In the genomic region with DNA sequence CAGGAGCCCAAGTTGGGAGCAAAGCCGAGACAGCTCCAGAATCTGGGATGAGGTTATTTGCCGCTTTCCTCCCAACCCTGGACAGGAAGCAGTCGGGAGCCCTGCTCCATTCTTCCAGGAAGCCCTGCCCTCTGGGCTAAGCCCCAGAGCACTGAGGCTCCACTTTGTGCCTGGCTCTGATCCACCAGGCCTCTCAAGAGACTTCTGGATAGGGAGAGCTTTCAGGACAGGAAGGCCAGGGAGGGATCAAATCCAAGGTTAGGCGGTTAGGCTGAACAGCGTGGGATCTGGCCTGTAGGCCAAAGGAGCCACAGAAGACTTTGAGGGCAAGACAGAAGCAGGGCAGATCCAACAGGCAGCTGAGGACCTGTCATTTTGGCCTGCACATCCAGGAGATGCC, we compare ENCODE assay signal across 8 cellular contexts. TPM values are rescaled to one million over a fixed set of nuclear protein-coding genes. Genes with fewer than 3 reads are reported as not detected.
DNase-seq lines count a peak whose midpoint lies in the region; ATAC-seq, FAIRE-seq and TF ChIP-seq lines count a peak whose summit lies in the region.

No MANE protein-coding gene starts in this region.

- no peak for FAIRE-seq in keratinocyte (lab: Jason Lieb, UNC)

- H2AFZ ChIP-seq in ACC112 (ENCODE audit: low read length, unreplicated experiment) (peak overlapping the region; percentile 7), keratinocyte (ENCODE audit: control insufficient read depth, low read length) (no peak overlapping the region)

- H3K4me2 ChIP-seq in keratinocyte (ENCODE audit: control insufficient read depth, extremely low read depth, insufficient read depth, low read depth, low read length): peak overlapping the region; percentile 96

- H3K36me3 ChIP-seq in ACC112 (ENCODE audit: insufficient read depth, low read length) (peaks cover 4% of the 10 kb centered on the region; the same call in 1 of the 2 replicates), keratinocyte (ENCODE audit: control insufficient read depth in 2 of 2, extremely low read depth in 1 of 2, insufficient read depth in 2 of 2, low read length in 2 of 2) (no peaks in the 10 kb centered on the region)

- no peaks in the 10 kb centered on the region for H3K27me3 Mint-ChIP-seq in stimulated activated naive CD8-positive, alpha-beta T cell treated with anti-CD3 and anti-CD28 coated beads, Interleukin-15, amount 100 ng/mL, for 72 hours

- in situ Hi-C loops in astrocyte of the cerebellum (cut with HindIII; ENCODE audit: low sequenced_read_pairs): loop anchor here (5.0 to 25.0 kb wide), 2 partner anchors 51 to 321 kb away; no protein-coding TSS in a partner anchor

- no peaks in the 10 kb centered on the region for H3K9me3 Mint-ChIP-seq in stimulated activated naive CD8-positive, alpha-beta T cell treated with anti-CD3 and anti-CD28 coated beads, Interleukin-15, amount 100 ng/mL, for 72 hours

- H3K4me3 ChIP-seq in ACC112 (ENCODE audit: low read depth, low read length) (peak overlapping the region; percentile 85), HFF-Myc (replicated peaks; ENCODE audit: low read depth, low read length) (peak overlapping the region; percentile 68), astrocyte of the cerebellum (ENCODE audit: low read depth, low read length) (peak overlapping the region; percentile 68), keratinocyte (ENCODE audit: control insufficient read depth in 2 of 3, extremely low read depth in 1 of 3, insufficient read depth in 2 of 3, low read depth in 1 of 3, low read length in 3 of 3) (peak overlapping the region; percentile 66 to 77 (median 73))

- peak overlapping the region in 1 of 2 donors; percentile 96 for H3K27ac Mint-ChIP-seq in stimulated activated naive CD8-positive, alpha-beta T cell treated with anti-CD3 and anti-CD28 coated beads, Interleukin-15, amount 100 ng/mL, for 72 hours

- H3K9me3 ChIP-seq in keratinocyte (ENCODE audit: control insufficient read depth, low read depth, low read length): no peaks in the 10 kb centered on the region

- H3K4me1 Mint-ChIP-seq in stimulated activated naive CD8-positive, alpha-beta T cell treated with anti-CD3 and anti-CD28 coated beads, Interleukin-15, amount 100 ng/mL, for 72 hours: peaks cover 68% of the 10 kb centered on the region

- H3K27ac ChIP-seq in ACC112 (ENCODE audit: low read depth, low read length): peak overlapping the region; percentile 72
- H3K27ac ChIP-seq in keratinocyte (ENCODE audit: control insufficient read depth, insufficient read depth, low read length): peak overlapping the region; percentile 64

- H3K9ac ChIP-seq in keratinocyte (ENCODE audit: control insufficient read depth, extremely low read depth, insufficient read depth, low read length): peak overlapping the region; percentile 69

- no peak for ATAC-seq in stimulated activated naive CD8-positive, alpha-beta T cell treated with anti-CD3 and anti-CD28 coated beads, Interleukin-15, amount 100 ng/mL, for 72 hours
- ATAC-seq in HG02623 (IDR thresholded peaks at IDR 0.05; ENCODE audit: unreplicated experiment) (no peak), GM18502 (IDR thresholded peaks at IDR 0.05; ENCODE audit: poor library complexity, unreplicated experiment) (no peak), HG03460 (IDR thresholded peaks at IDR 0.05; ENCODE audit: unreplicated experiment) (no peak)

- no peaks in the 10 kb centered on the region for H4K20me1 ChIP-seq in keratinocyte (ENCODE audit: control insufficient read depth, extremely low read depth, insufficient read depth, low read length)

- DNase-seq in HFF-Myc (ENCODE audit: extremely low read depth, low read depth) (no peak), astrocyte of the cerebellum (ENCODE audit: low read depth) (no peak), keratinocyte (ENCODE audit: low read depth, low spot score) (no peak)
- DNase-seq in stimulated activated naive CD8-positive, alpha-beta T cell treated with anti-CD3 and anti-CD28 coated beads, Interleukin-15, amount 100 ng/mL, for 72 hours: no peak

- TF ChIP-seq CTCF in HFF-Myc (IDR thresholded peaks at IDR 0.05; ENCODE audit: low read depth, low read length, missing control alignments) (no peak), astrocyte of the cerebellum (IDR thresholded peaks at IDR 0.05; ENCODE audit: low read depth, low read length, missing control alignments) (no peak), keratinocyte (optimal IDR thresholded peaks at IDR 0.05 in 1 of 3, IDR thresholded peaks at IDR 0.05 in 1 of 3, conservative IDR thresholded peaks at IDR 0.05 in 1 of 3; ENCODE audit: extremely low read depth in 1 of 3, insufficient read depth in 2 of 3, low read length in 3 of 3) (no peak)

- dilution Hi-C loops in keratinocyte (cut with MboI; ENCODE audit: extremely low pct_ligation_motif_present, low sequenced_read_pairs): no loop called here

- peaks cover 25% of the 10 kb centered on the region for H3K79me2 ChIP-seq in ACC112 (ENCODE audit: control insufficient read depth, insufficient read depth, low read length, unreplicated experiment)
- H3K79me2 ChIP-seq in keratinocyte (ENCODE audit: control insufficient read depth, insufficient read depth, low read length): peaks cover 17% of the 10 kb centered on the region

- H3K4me1 ChIP-seq in ACC112 (ENCODE audit: control insufficient read depth, insufficient read depth, low read length, unreplicated experiment): peaks cover 58% of the 10 kb centered on the region
- peaks cover 61% of the 10 kb centered on the region for H3K4me1 ChIP-seq in keratinocyte (ENCODE audit: control insufficient read depth, extremely low read depth, insufficient read depth, low read length)

- no peaks in the 10 kb centered on the region for H3K9me1 ChIP-seq in keratinocyte (ENCODE audit: control insufficient read depth, extremely low read depth, insufficient read depth, low read length)

- H3K27me3 ChIP-seq in ACC112 (ENCODE audit: insufficient read depth, low read length): no peaks in the 10 kb centered on the region
- H3K27me3 ChIP-seq in keratinocyte (ENCODE audit: control insufficient read depth, extremely low read depth, insufficient read depth, low read length): no peaks in the 10 kb centered on the region

- H3K4me3 Mint-ChIP-seq in stimulated activated naive CD8-positive, alpha-beta T cell treated with anti-CD3 and anti-CD28 coated beads, Interleukin-15, amount 100 ng/mL, for 72 hours: peak overlapping the region; percentile 91 to 94

RNA-seq across cellular contexts. Expression of gene STOML1, which starts 0.8 kb away (rescaled TPM):
- polyA plus RNA-seq in keratinocyte: 7.0 to 12.9 TPM (median 9.4 TPM) in 3 replicates
- 1.9 TPM for polyA plus RNA-seq in keratinocyte (2011; ENCODE audit: low read depth)
- polyA plus RNA-seq in keratinocyte (2011; cell fraction: cytosol; rRNA removed): 3.8 and 10.0 TPM in 2 replicates
- 14.0 and 17.0 TPM in 2 replicates for polyA plus RNA-seq in keratinocyte (2011; cell fraction: nucleus; rRNA removed)
- polyA plus RNA-seq in keratinocyte (2012; ENCODE audit: low replicate concordance): 6.7 and 12.2 TPM in 2 replicates
- polyA minus RNA-seq in keratinocyte: 5.5 to 11.7 TPM (median 8.4 TPM) in 3 replicates
- polyA minus RNA-seq in keratinocyte (2011; cell fraction: cytosol; rRNA and poly(A)+ RNA removed): 14.6 TPM
- polyA minus RNA-seq in keratinocyte (2011; cell fraction: nucleus; rRNA and poly(A)+ RNA removed): 10.2 and 12.7 TPM in 2 replicates

RNA-seq across cellular contexts. Expression of gene PML, which starts 3.3 kb away (rescaled TPM):
- 20.5 to 44.3 TPM (median 24.9 TPM) in 3 replicates for polyA plus RNA-seq in keratinocyte
- polyA plus RNA-seq in keratinocyte (2011; ENCODE audit: low read depth): 27.9 TPM
- polyA plus RNA-seq in keratinocyte (2011; cell fraction: cytosol; rRNA removed): 22.0 and 44.7 TPM in 2 replicates
- 81.8 and 110 TPM in 2 replicates for polyA plus RNA-seq in keratinocyte (2011; cell fraction: nucleus; rRNA removed)
- 29.6 and 110 TPM in 2 replicates for polyA plus RNA-seq in keratinocyte (2012; ENCODE audit: low replicate concordance)
- 42.4 to 149 TPM (median 45.8 TPM) in 3 replicates for polyA minus RNA-seq in keratinocyte
- polyA minus RNA-seq in keratinocyte (2011; cell fraction: cytosol; rRNA and poly(A)+ RNA removed): 112 TPM
- polyA minus RNA-seq in keratinocyte (2011; cell fraction: nucleus; rRNA and poly(A)+ RNA removed): 87.6 and 115 TPM in 2 replicates
